ENCODE assay signal across 18 cellular contexts in the genomic region with DNA sequence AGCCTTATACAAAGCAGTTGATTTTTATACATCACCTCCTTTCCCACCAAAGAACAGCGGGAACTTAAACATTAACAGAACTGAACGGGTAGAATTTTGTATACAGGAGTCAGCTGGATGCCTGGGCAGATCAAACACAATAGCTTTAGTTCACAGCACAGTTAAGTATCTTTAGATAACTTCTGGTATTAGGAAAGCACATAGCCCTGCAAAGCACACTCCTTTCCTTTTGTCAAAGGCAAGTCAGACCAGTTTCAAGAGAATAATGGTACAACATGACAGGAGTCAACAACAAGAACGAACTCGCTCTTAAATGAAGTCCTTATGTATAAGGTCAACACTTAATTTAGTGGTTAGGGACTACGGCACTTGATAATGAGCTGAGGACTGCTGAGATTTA. TPM values are rescaled to one million over a fixed set of nuclear protein-coding genes. Genes with fewer than 3 reads are reported as not detected.
"Had no signal": no experiment of that assay in that cellular context is flagged by ENCODE, and none has a peak within 500 bp of the region (broad histone marks: within the 10 kb centered on the region; RNA-seq: fewer than 3 reads in every experiment).

No MANE protein-coding gene starts in this region.

- H3K27me3 ChIP-seq: tibial artery had no signal

- H3K27ac Mint-ChIP-seq: activated CD4-positive, alpha-beta T cell treated with anti-CD3 and anti-CD28 coated beads, Interleukin-2, amount 10 ng/mL, durations not matched to agents 7 days and 5 days; activated naive CD4-positive, alpha-beta T cell treated with anti-CD3 and anti-CD28 coated beads for 36 hours; activated T-helper 17 cell treated with anti-CD3 and anti-CD28 coated beads, Interleukin-2, amount 50 U/mL, for 72 hours had no signal

- H3K9me3 Mint-ChIP-seq: activated CD4-positive, alpha-beta T cell treated with anti-CD3 and anti-CD28 coated beads, Interleukin-2, amount 10 ng/mL, durations not matched to agents 7 days and 5 days; activated naive CD4-positive, alpha-beta T cell treated with anti-CD3 and anti-CD28 coated beads for 36 hours; activated T-helper 17 cell treated with anti-CD3 and anti-CD28 coated beads, Interleukin-2, amount 50 U/mL, for 72 hours; nephron had no signal

- H3K27ac ChIP-seq: coronary artery, tibial artery had no signal

- H3K27me3 Mint-ChIP-seq: activated CD4-positive, alpha-beta T cell treated with anti-CD3 and anti-CD28 coated beads, Interleukin-2, amount 10 ng/mL, durations not matched to agents 7 days and 5 days; activated T-helper 17 cell treated with anti-CD3 and anti-CD28 coated beads, Interleukin-2, amount 50 U/mL, for 72 hours had no signal

- H3K4me1 Mint-ChIP-seq: activated T-helper 17 cell treated with anti-CD3 and anti-CD28 coated beads, Interleukin-2, amount 50 U/mL, for 72 hours had no signal

- H3K4me3 ChIP-seq: coronary artery, skin epidermis, tibial artery had no signal

- DNase-seq: activated CD4-positive, alpha-beta T cell treated with anti-CD3 and anti-CD28 coated beads, Interleukin-2, amount 10 ng/mL, durations not matched to agents 7 days and 5 days; activated CD4-positive, CD25-positive, alpha-beta regulatory T cell; activated naive CD4-positive, alpha-beta T cell treated with anti-CD3 and anti-CD28 coated beads for 36 hours; activated T-cell treated with anti-CD3 and anti-CD28 coated beads for 4 hours; central memory CD4-positive, alpha-beta T cell; effector CD4-positive, alpha-beta T cell; kidney glomerular epithelial cell; T-helper 2 cell; tibial artery had no signal

- H3K9me3 ChIP-seq: tibial artery had no signal

- H3K4me3 Mint-ChIP-seq: activated CD4-positive, alpha-beta T cell treated with anti-CD3 and anti-CD28 coated beads, Interleukin-2, amount 10 ng/mL, durations not matched to agents 7 days and 5 days; activated naive CD4-positive, alpha-beta T cell treated with anti-CD3 and anti-CD28 coated beads for 36 hours; activated T-helper 17 cell treated with anti-CD3 and anti-CD28 coated beads, Interleukin-2, amount 50 U/mL, for 72 hours; nephron had no signal

- ATAC-seq: activated T-helper 17 cell treated with anti-CD3 and anti-CD28 coated beads, Interleukin-2, amount 50 U/mL, for 72 hours; SK-N-SH treated with all-trans-retinoic acid at 6 μM for 48 hours had no signal

- H3K4me1 ChIP-seq: tibial artery had no signal

RNA-seq across cellular contexts. Expression of gene HTR3D, which starts 40.1 kb away (rescaled TPM):
- total RNA-seq: activated CD4-positive, alpha-beta T cell treated with anti-CD3 and anti-CD28 coated beads, Interleukin-2, amount 10 ng/mL, durations not matched to agents 7 days and 5 days; activated CD8-positive, alpha-beta memory T cell treated with anti-CD3 and anti-CD28 coated beads for 36 hours; activated naive CD4-positive, alpha-beta T cell treated with anti-CD3 and anti-CD28 coated beads for 36 hours; activated T-helper 17 cell treated with anti-CD3 and anti-CD28 coated beads, Interleukin-2, amount 50 U/mL, for 72 hours; endothelial cell of umbilical vein; lung microvascular endothelial cell; omental fat pad had no signal
